ENCODE assay signal across 15 cellular contexts in genomic region chr19:5863030-5863665, GRCh38. TPM values are rescaled to one million over a fixed set of nuclear protein-coding genes. Genes with fewer than 3 reads are reported as not detected.
DNase-seq lines count a peak whose midpoint lies in the region; ATAC-seq and TF ChIP-seq lines count a peak whose summit lies in the region.
"Had no signal": no experiment of that assay in that cellular context is flagged by ENCODE, and none has a peak within 500 bp of the region (broad histone marks: within the 10 kb centered on the region; RNA-seq: fewer than 3 reads in every experiment).

No MANE protein-coding gene starts in this region.

- H3K27me3 Mint-ChIP-seq in activated naive CD8-positive, alpha-beta T cell treated with anti-CD3 and anti-CD28 coated beads, Interleukin-2, amount 10 ng/mL, durations not matched to agents 7 days and 5 days, result no peaks in the 10 kb centered on the region
- H3K27me3 Mint-ChIP-seq in activated naive CD8-positive, alpha-beta T cell treated with anti-CD3 and anti-CD28 coated beads, Interleukin-2, amount 50 U/mL, for 24 hours, result peaks cover 5% of the 10 kb centered on the region
- no peaks in the 10 kb centered on the region for H3K27me3 Mint-ChIP-seq in activated T-cell treated with anti-CD3 and anti-CD28 coated beads, Interleukin-2, amount 50 U/mL, for 4 hours (ENCODE audit: low read depth)

- no peaks in the 10 kb centered on the region for H3K9me3 ChIP-seq in mesenchymal stem cell (ENCODE audit: control insufficient read depth, low read length)
- H3K9me3 ChIP-seq: BLaER1 had no signal

- no peak overlapping the region for H2BK12ac ChIP-seq in mesenchymal stem cell (ENCODE audit: low read length in 2 of 2)

- peaks cover 0 to 42% of the 10 kb centered on the region in 2 experiments for H3K27me3 ChIP-seq in mesenchymal stem cell (ENCODE audit: control insufficient read depth in 1 of 2, insufficient read depth in 1 of 2, low read length in 2 of 2)
- H3K27me3 ChIP-seq: BLaER1 had no signal

- no peak overlapping the region for H2AFZ ChIP-seq in mesenchymal stem cell (ENCODE audit: low read depth, low read length)

- H3K4me3 Mint-ChIP-seq in activated naive CD8-positive, alpha-beta T cell treated with anti-CD3 and anti-CD28 coated beads, Interleukin-2, amount 10 ng/mL, durations not matched to agents 7 days and 5 days, result no peak overlapping the region
- H3K4me3 Mint-ChIP-seq in activated naive CD8-positive, alpha-beta T cell treated with anti-CD3 and anti-CD28 coated beads, Interleukin-2, amount 50 U/mL, for 24 hours, result no peak overlapping the region
- no peak overlapping the region for H3K4me3 Mint-ChIP-seq in stimulated activated effector memory CD8-positive, alpha-beta T cell treated with anti-CD3 and anti-CD28 coated beads, Interleukin-12 subunit alpha, Interleukin-12 subunit beta, amount 100 ng/mL, for 72 hours
- no peak overlapping the region for H3K4me3 Mint-ChIP-seq in activated T-cell treated with anti-CD3 and anti-CD28 coated beads, Interleukin-2, amount 50 U/mL, for 4 hours

- H4K91ac ChIP-seq in mesenchymal stem cell (ENCODE audit: low read length), result no peak overlapping the region

- POLR2A ChIA-PET in activated naive CD8-positive, alpha-beta T cell treated with anti-CD3 and anti-CD28 coated beads, Interleukin-2, amount 10 ng/mL, durations not matched to agents 7 days and 5 days (lab: Charles Lee), result no interaction called here

- no peak for TF ChIP-seq POLR2A in erythroblast (IDR thresholded peaks at IDR 0.05; ENCODE audit: low read length)

- no peak overlapping the region for H3K14ac ChIP-seq in mesenchymal stem cell (ENCODE audit: low read length in 2 of 2)

- no peak overlapping the region for H3K27ac ChIP-seq in mesenchymal stem cell (ENCODE audit: low read length, poor library complexity, severe bottlenecking)
- H3K27ac ChIP-seq: BLaER1 had no signal

- no peaks in the 10 kb centered on the region for H3K36me3 ChIP-seq in mesenchymal stem cell (ENCODE audit: control insufficient read depth in 1 of 2, insufficient read depth in 2 of 2, low read depth in 1 of 2, low read length in 2 of 2)
- H3K36me3 ChIP-seq: BLaER1 had no signal

- no peak overlapping the region for H3K23ac ChIP-seq in mesenchymal stem cell (ENCODE audit: low read length in 2 of 2)

- H3K27ac Mint-ChIP-seq in activated naive CD8-positive, alpha-beta T cell treated with anti-CD3 and anti-CD28 coated beads, Interleukin-2, amount 10 ng/mL, durations not matched to agents 7 days and 5 days, result peak overlapping the region; percentile 63
- no peak overlapping the region for H3K27ac Mint-ChIP-seq in activated naive CD8-positive, alpha-beta T cell treated with anti-CD3 and anti-CD28 coated beads, Interleukin-2, amount 50 U/mL, for 24 hours
- peak overlapping the region; percentile 61 for H3K27ac Mint-ChIP-seq in stimulated activated effector memory CD8-positive, alpha-beta T cell treated with anti-CD3 and anti-CD28 coated beads, Interleukin-12 subunit alpha, Interleukin-12 subunit beta, amount 100 ng/mL, for 72 hours

- H3K36me3 Mint-ChIP-seq in activated naive CD8-positive, alpha-beta T cell treated with anti-CD3 and anti-CD28 coated beads, Interleukin-2, amount 10 ng/mL, durations not matched to agents 7 days and 5 days, result no peaks in the 10 kb centered on the region
- no peaks in the 10 kb centered on the region for H3K36me3 Mint-ChIP-seq in activated naive CD8-positive, alpha-beta T cell treated with anti-CD3 and anti-CD28 coated beads, Interleukin-2, amount 50 U/mL, for 24 hours (ENCODE audit: low read depth)
- no peaks in the 10 kb centered on the region for H3K36me3 Mint-ChIP-seq in stimulated activated effector memory CD8-positive, alpha-beta T cell treated with anti-CD3 and anti-CD28 coated beads, Interleukin-12 subunit alpha, Interleukin-12 subunit beta, amount 100 ng/mL, for 72 hours
- H3K36me3 Mint-ChIP-seq in activated T-cell treated with anti-CD3 and anti-CD28 coated beads, Interleukin-2, amount 50 U/mL, for 4 hours (ENCODE audit: insufficient read depth), result no peaks in the 10 kb centered on the region

- H3K9me3 Mint-ChIP-seq in activated naive CD8-positive, alpha-beta T cell treated with anti-CD3 and anti-CD28 coated beads, Interleukin-2, amount 10 ng/mL, durations not matched to agents 7 days and 5 days, result no peaks in the 10 kb centered on the region
- H3K9me3 Mint-ChIP-seq in activated naive CD8-positive, alpha-beta T cell treated with anti-CD3 and anti-CD28 coated beads, Interleukin-2, amount 50 U/mL, for 24 hours, result no peaks in the 10 kb centered on the region
- H3K9me3 Mint-ChIP-seq in stimulated activated effector memory CD8-positive, alpha-beta T cell treated with anti-CD3 and anti-CD28 coated beads, Interleukin-12 subunit alpha, Interleukin-12 subunit beta, amount 100 ng/mL, for 72 hours, result no peaks in the 10 kb centered on the region
- no peaks in the 10 kb centered on the region for H3K9me3 Mint-ChIP-seq in activated T-cell treated with anti-CD3 and anti-CD28 coated beads, Interleukin-2, amount 50 U/mL, for 4 hours

- no peak overlapping the region for H4K8ac ChIP-seq in mesenchymal stem cell (ENCODE audit: low read length)

- TF ChIP-seq CTCF in GM20000 (IDR thresholded peaks at IDR 0.05; ENCODE audit: extremely low read depth, missing control alignments), result no peak

- H2BK5ac ChIP-seq in mesenchymal stem cell (ENCODE audit: low read depth, low read length, poor library complexity, severe bottlenecking), result no peak overlapping the region

- no peak for DNase-seq in activated naive CD8-positive, alpha-beta T cell treated with anti-CD3 and anti-CD28 coated beads, Interleukin-2, amount 10 ng/mL, durations not matched to agents 7 days and 5 days
- DNase-seq in activated naive CD8-positive, alpha-beta T cell treated with anti-CD3 and anti-CD28 coated beads, Interleukin-2, amount 50 U/mL, for 24 hours, result no peak
- peak; percentile 32 for DNase-seq in NCI-H69 (lab: John Stamatoyannopoulos, UW)
- DNase-seq in mesenchymal stem cell, result no peak
- no peak for DNase-seq in stimulated activated effector memory CD8-positive, alpha-beta T cell treated with anti-CD3 and anti-CD28 coated beads, Interleukin-12 subunit alpha, Interleukin-12 subunit beta, amount 100 ng/mL, for 72 hours (ENCODE audit: low spot score in 2 of 2)
- no peak for DNase-seq in GM20000 (ENCODE audit: low spot score)
- no peak for DNase-seq in erythroblast (lab: John Stamatoyannopoulos, UW)
- DNase-seq in activated T-cell treated with anti-CD3 and anti-CD28 coated beads, Interleukin-2, amount 50 U/mL, for 4 hours, result no peak
- DNase-seq: 8988T, AML-193, DMS79 treated with DMSO at 0.1 percent for 48 hours, EL had no signal

- ATAC-seq in activated naive CD8-positive, alpha-beta T cell treated with anti-CD3 and anti-CD28 coated beads, Interleukin-2, amount 10 ng/mL, durations not matched to agents 7 days and 5 days (ENCODE audit: low read depth), result no peak
- no peak for ATAC-seq in activated naive CD8-positive, alpha-beta T cell treated with anti-CD3 and anti-CD28 coated beads, Interleukin-2, amount 50 U/mL, for 24 hours
- no peak for ATAC-seq in stimulated activated effector memory CD8-positive, alpha-beta T cell treated with anti-CD3 and anti-CD28 coated beads, Interleukin-12 subunit alpha, Interleukin-12 subunit beta, amount 100 ng/mL, for 72 hours
- no peak for ATAC-seq in activated T-cell treated with anti-CD3 and anti-CD28 coated beads, Interleukin-2, amount 50 U/mL, for 4 hours

- H3K18ac ChIP-seq in mesenchymal stem cell (ENCODE audit: low read depth in 1 of 2, low read length in 2 of 2), result no peak overlapping the region

- no peak overlapping the region for H3K4me2 ChIP-seq in mesenchymal stem cell (ENCODE audit: low read length, poor library complexity, severe bottlenecking)
- H3K4me2 ChIP-seq: BLaER1 had no signal

- peaks cover 7% of the 10 kb centered on the region for H3K4me1 ChIP-seq in mesenchymal stem cell (ENCODE audit: control insufficient read depth, insufficient read depth, low read depth, low read length)

- H3K4me3 ChIP-seq in mesenchymal stem cell (ENCODE audit: insufficient read depth in 1 of 2, low read depth in 1 of 2, low read length in 2 of 2), result no peak overlapping the region
- H3K4me3 ChIP-seq: BLaER1 had no signal

- no peak overlapping the region for H3K9ac ChIP-seq in mesenchymal stem cell (ENCODE audit: low read length)
- H3K9ac ChIP-seq: BLaER1 had no signal

- no peak overlapping the region for H2BK120ac ChIP-seq in mesenchymal stem cell (ENCODE audit: low read depth, low read length)

- H3K4me1 Mint-ChIP-seq in activated naive CD8-positive, alpha-beta T cell treated with anti-CD3 and anti-CD28 coated beads, Interleukin-2, amount 10 ng/mL, durations not matched to agents 7 days and 5 days, result no peaks in the 10 kb centered on the region
- no peaks in the 10 kb centered on the region for H3K4me1 Mint-ChIP-seq in activated naive CD8-positive, alpha-beta T cell treated with anti-CD3 and anti-CD28 coated beads, Interleukin-2, amount 50 U/mL, for 24 hours
- H3K4me1 Mint-ChIP-seq in stimulated activated effector memory CD8-positive, alpha-beta T cell treated with anti-CD3 and anti-CD28 coated beads, Interleukin-12 subunit alpha, Interleukin-12 subunit beta, amount 100 ng/mL, for 72 hours, result peaks cover 5% of the 10 kb centered on the region
- H3K4me1 Mint-ChIP-seq in activated T-cell treated with anti-CD3 and anti-CD28 coated beads, Interleukin-2, amount 50 U/mL, for 4 hours (ENCODE audit: low read depth), result no peaks in the 10 kb centered on the region

- peak overlapping the region; percentile 36 for H2BK15ac ChIP-seq in mesenchymal stem cell (ENCODE audit: low read depth, poor library complexity, severe bottlenecking)

- H3K79me1 ChIP-seq in mesenchymal stem cell (replicated peaks; ENCODE audit: low read length, poor library complexity, severe bottlenecking), result no peaks in the 10 kb centered on the region

- 75% methylated on average over 10 of the region's 11 CpGs for WGBS in mesenchymal stem cell

- no peak overlapping the region for H3K4ac ChIP-seq in mesenchymal stem cell (ENCODE audit: low read depth in 1 of 2, low read length in 2 of 2)

- no peak overlapping the region for H2AK5ac ChIP-seq in mesenchymal stem cell (ENCODE audit: low read length, severe bottlenecking)

RNA-seq across cellular contexts. Expression of gene FUT5, which starts 7.2 kb away (rescaled TPM):
- total RNA-seq in activated naive CD8-positive, alpha-beta T cell treated with anti-CD3 and anti-CD28 coated beads, Interleukin-2, amount 10 ng/mL, durations not matched to agents 7 days and 5 days, result under 1 TPM; 0.23 to 0.30 TPM
- polyA plus RNA-seq in mesenchymal stem cell (2013, experiment 1 of 2), result not detected
- polyA plus RNA-seq in mesenchymal stem cell (2013, experiment 2 of 2), result not detected
- total RNA-seq in activated T-cell treated with anti-CD3 and anti-CD28 coated beads, Interleukin-2, amount 50 U/mL, for 4 hours, result not detected
- total RNA-seq: H1, HT1080 had no signal
- polyA plus RNA-seq: H1 had no signal

RNA-seq across cellular contexts. Expression of gene FUT3, which starts 11.9 kb away (rescaled TPM):
- not detected for total RNA-seq in activated naive CD8-positive, alpha-beta T cell treated with anti-CD3 and anti-CD28 coated beads, Interleukin-2, amount 10 ng/mL, durations not matched to agents 7 days and 5 days
- polyA plus RNA-seq in mesenchymal stem cell (2013, experiment 1 of 2), result not detected
- polyA plus RNA-seq in mesenchymal stem cell (2013, experiment 2 of 2), result not detected
- under 1 TPM in 1 of 3 donors, not detected in 2; 0.10 TPM for total RNA-seq in activated T-cell treated with anti-CD3 and anti-CD28 coated beads, Interleukin-2, amount 50 U/mL, for 4 hours
- total RNA-seq: HT1080 had no signal

RNA-seq across cellular contexts. Expression of gene FUT6, which starts 23.6 kb away (rescaled TPM):
- under 1 TPM; 0.75 to 0.91 TPM for total RNA-seq in activated naive CD8-positive, alpha-beta T cell treated with anti-CD3 and anti-CD28 coated beads, Interleukin-2, amount 10 ng/mL, durations not matched to agents 7 days and 5 days
- not detected for polyA plus RNA-seq in mesenchymal stem cell (2013, experiment 1 of 2)
- polyA plus RNA-seq in mesenchymal stem cell (2013, experiment 2 of 2), result not detected
- not detected for total RNA-seq in activated T-cell treated with anti-CD3 and anti-CD28 coated beads, Interleukin-2, amount 50 U/mL, for 4 hours
- total RNA-seq: H1, HT1080 had no signal
- polyA plus RNA-seq: H1 had no signal

RNA-seq across cellular contexts. Expression of gene NDUFA11, which starts 40.4 kb away (rescaled TPM):
- total RNA-seq in activated naive CD8-positive, alpha-beta T cell treated with anti-CD3 and anti-CD28 coated beads, Interleukin-2, amount 10 ng/mL, durations not matched to agents 7 days and 5 days, result 100 to 1,000 TPM; 187 to 193 TPM
- polyA plus RNA-seq in mesenchymal stem cell (2013, experiment 1 of 2), result 338 TPM
- polyA plus RNA-seq in mesenchymal stem cell (2013, experiment 2 of 2), result 347 TPM
- total RNA-seq in activated T-cell treated with anti-CD3 and anti-CD28 coated beads, Interleukin-2, amount 50 U/mL, for 4 hours, result 100 to 1,000 TPM; 282 to 293 (median 292) TPM

RNA-seq across cellular contexts. Expression of gene VMAC, which starts 41.5 kb away (rescaled TPM):
- 10 to 100 TPM; 15.6 to 17.5 TPM for total RNA-seq in activated naive CD8-positive, alpha-beta T cell treated with anti-CD3 and anti-CD28 coated beads, Interleukin-2, amount 10 ng/mL, durations not matched to agents 7 days and 5 days
- 3.1 TPM for polyA plus RNA-seq in mesenchymal stem cell (2013, experiment 1 of 2)
- polyA plus RNA-seq in mesenchymal stem cell (2013, experiment 2 of 2), result 2.4 TPM
- 1 to 10 TPM; 1.3 to 1.8 (median 1.7) TPM for total RNA-seq in activated T-cell treated with anti-CD3 and anti-CD28 coated beads, Interleukin-2, amount 50 U/mL, for 4 hours
